37 cellular contexts compared by ENCODE assay signal in the genomic region with DNA sequence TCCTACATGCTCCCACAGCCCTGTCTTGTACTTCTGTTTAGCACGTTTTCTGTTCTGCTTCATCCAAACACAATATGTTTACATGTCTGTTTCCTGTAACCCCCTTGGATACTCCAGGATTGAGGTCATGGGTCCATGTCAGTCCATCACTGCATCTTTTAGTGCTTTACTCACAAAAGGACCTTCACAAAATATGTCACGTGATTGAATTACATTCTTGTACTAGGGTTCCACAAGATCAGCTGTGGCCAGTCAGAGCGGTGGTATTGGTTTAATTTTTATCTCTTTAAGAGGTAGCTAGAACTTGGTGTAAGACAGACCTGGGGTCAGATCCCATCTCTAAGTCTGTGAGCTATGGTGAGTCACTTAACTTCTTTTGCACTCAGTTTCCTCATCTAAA.
"Had no signal": no experiment of that assay in that cellular context is flagged by ENCODE, and none has a peak within 500 bp of the region (broad histone marks: within the 10 kb centered on the region; RNA-seq: fewer than 3 reads in every experiment).

No MANE protein-coding gene starts in this region.

- H3K27me3 Mint-ChIP-seq: activated B cell treated with CpG ODN at 0.5 μM for 24 hours had no signal

- H3K4me1 Mint-ChIP-seq: activated B cell treated with CpG ODN at 0.5 μM for 24 hours; activated CD4-positive, alpha-beta T cell treated with anti-CD3 and anti-CD28 coated beads, Interleukin-2, amount 10 ng/mL, durations not matched to agents 24 days and 14 days; activated naive CD8-positive, alpha-beta T cell treated with anti-CD3 and anti-CD28 coated beads for 36 hours; activated T-helper 17 cell treated with anti-CD3 and anti-CD28 coated beads, Interleukin-2, amount 50 U/mL, for 72 hours had no signal

- H3K36me3 ChIP-seq: adrenal gland, brain microvascular endothelial cell, breast epithelium had no signal

- H3K27ac ChIP-seq: adrenal gland, body of pancreas, brain microvascular endothelial cell, breast epithelium, VCaP had no signal

- H3K4me1 ChIP-seq: adrenal gland, body of pancreas, breast epithelium had no signal

- H3K9me3 Mint-ChIP-seq: activated CD4-positive, alpha-beta memory T cell treated with anti-CD3 and anti-CD28 coated beads for 36 hours; activated CD4-positive, alpha-beta T cell treated with anti-CD3 and anti-CD28 coated beads, Interleukin-2, amount 10 ng/mL, durations not matched to agents 24 days and 14 days; activated CD8-positive, alpha-beta T cell treated with anti-CD3 and anti-CD28 coated beads for 36 hours; activated naive CD4-positive, alpha-beta T cell treated with anti-CD3 and anti-CD28 coated beads for 36 hours; activated T-cell treated with anti-CD3 and anti-CD28 coated beads, Interleukin-2, amount 50 U/mL, for 4 hours; activated T-helper 1 cell treated with anti-CD3 and anti-CD28 coated beads, Interleukin-12 subunit alpha, Interleukin-12 subunit beta, Interleukin-2, Interleukin-4 antibody, amounts not matched to agents 30 ng/mL and 10 ng/mL and 1 ng/mL, durations not matched to agents 14 hours and 24 hours and 36 hours; activated T-helper 17 cell treated with anti-CD3 and anti-CD28 coated beads, Interleukin-2, amount 50 U/mL, for 72 hours; T-helper 1 cell treated with Interleukin-12 subunit alpha and Interleukin-12 subunit beta and Interleukin-4 antibody, amounts not matched to agents 30 μg/mL and 1 μg/mL, for 36 hours; T-helper 2 cell treated with Interferon-gamma antibody and Interleukin-4, amounts not matched to agents 5 μg/mL and 100 μg/mL, for 36 hours had no signal

- H3K4me3 Mint-ChIP-seq: activated B cell treated with CpG ODN at 0.5 μM for 24 hours; activated CD4-positive, alpha-beta memory T cell treated with anti-CD3 and anti-CD28 coated beads for 36 hours; activated CD4-positive, alpha-beta T cell treated with anti-CD3 and anti-CD28 coated beads, Interleukin-2, amount 10 ng/mL, durations not matched to agents 24 days and 14 days; activated CD8-positive, alpha-beta T cell treated with anti-CD3 and anti-CD28 coated beads for 36 hours; activated naive CD4-positive, alpha-beta T cell treated with anti-CD3 and anti-CD28 coated beads for 36 hours; activated naive CD8-positive, alpha-beta T cell treated with anti-CD3 and anti-CD28 coated beads for 36 hours; activated T-cell treated with anti-CD3 and anti-CD28 coated beads, Interleukin-2, amount 50 U/mL, for 4 hours; activated T-cell treated with anti-CD3 and anti-CD28 coated beads, Interleukin-2, amount 50 U/mL, for 72 hours; activated T-helper 1 cell treated with anti-CD3 and anti-CD28 coated beads, Interleukin-12 subunit alpha, Interleukin-12 subunit beta, Interleukin-2, Interleukin-4 antibody, amounts not matched to agents 30 ng/mL and 10 ng/mL and 1 ng/mL, durations not matched to agents 14 hours and 24 hours and 36 hours; activated T-helper 17 cell treated with anti-CD3 and anti-CD28 coated beads, Interleukin-2, amount 50 U/mL, for 72 hours; T-helper 1 cell treated with Interleukin-12 subunit alpha and Interleukin-12 subunit beta and Interleukin-4 antibody, amounts not matched to agents 30 μg/mL and 1 μg/mL, for 36 hours; T-helper 2 cell treated with Interferon-gamma antibody and Interleukin-4, amounts not matched to agents 5 μg/mL and 100 μg/mL, for 36 hours had no signal

- FAIRE-seq: astrocyte, TTC549 had no signal

- H3K9me3 ChIP-seq: adrenal gland, body of pancreas, breast epithelium had no signal

- H3K4me3 ChIP-seq: adrenal gland, body of pancreas, breast epithelium had no signal

- DNase-seq: activated B cell treated with CpG ODN at 0.5 μM for 24 hours; activated CD4-positive, alpha-beta memory T cell treated with anti-CD3 and anti-CD28 coated beads for 36 hours; activated CD4-positive, alpha-beta T cell treated with anti-CD3 and anti-CD28 coated beads for 4 hours; activated CD4-positive, alpha-beta T cell treated with anti-CD3 and anti-CD28 coated beads, Interleukin-2, amount 10 ng/mL, durations not matched to agents 24 days and 14 days; activated CD4-positive, alpha-beta T cell treated with anti-CD3 and anti-CD28 coated beads, Interleukin-2, amount 50 U/mL, for 1 hour; activated CD4-positive, alpha-beta T cell treated with anti-CD3 and anti-CD28 coated beads, Interleukin-2, amount 50 U/mL, for 4 hours; activated CD4-positive, CD25-positive, alpha-beta regulatory T cell treated with anti-CD3 and anti-CD28 coated beads, Interleukin-2, amount 50 U/mL, for 72 hours; activated CD8-positive, alpha-beta memory T cell treated with anti-CD3 and anti-CD28 coated beads, Interleukin-2, amount 50 U/mL, for 4 hours; activated CD8-positive, alpha-beta T cell treated with anti-CD3 and anti-CD28 coated beads for 36 hours; activated effector memory CD4-positive, alpha-beta T cell treated with anti-CD3 and anti-CD28 coated beads, Interleukin-2, amount 50 U/mL, for 16 hours; activated gamma-delta T cell treated with Interleukin-2 at 50 U/mL for 16 hours; activated naive CD4-positive, alpha-beta T cell; activated naive CD4-positive, alpha-beta T cell treated with anti-CD3 and anti-CD28 coated beads for 36 hours; activated naive CD4-positive, alpha-beta T cell treated with anti-CD3 and anti-CD28 coated beads, Interleukin-2, amount 50 U/mL, for 16 hours; activated naive CD8-positive, alpha-beta T cell treated with anti-CD3 and anti-CD28 coated beads for 36 hours; activated T-cell treated with anti-CD3 and anti-CD28 coated beads for 4 hours; activated T-cell treated with anti-CD3 and anti-CD28 coated beads, Interleukin-2, amount 50 U/mL, for 1 hour; activated T-cell treated with anti-CD3 and anti-CD28 coated beads, Interleukin-2, amount 50 U/mL, for 4 hours; activated T-cell treated with anti-CD3 and anti-CD28 coated beads, Interleukin-2, amount 50 U/mL, for 72 hours; adrenal gland; amniotic stem cell; aorta; body of pancreas; brain microvascular endothelial cell; central memory CD4-positive, alpha-beta T cell; T-helper 1 cell; T-helper 2 cell; T-helper 9 cell had no signal

- H3K27me3 ChIP-seq: adrenal gland, body of pancreas, brain microvascular endothelial cell, breast epithelium had no signal

- ATAC-seq: activated CD8-positive, alpha-beta T cell treated with anti-CD3 and anti-CD28 coated beads for 36 hours; activated naive CD4-positive, alpha-beta T cell treated with anti-CD3 and anti-CD28 coated beads, Interleukin-2, amount 50 U/mL, for 72 hours; activated T-cell treated with anti-CD3 and anti-CD28 coated beads, Interleukin-2, amount 50 U/mL, for 4 hours; activated T-cell treated with anti-CD3 and anti-CD28 coated beads, Interleukin-2, amount 50 U/mL, for 72 hours; activated T-helper 17 cell treated with anti-CD3 and anti-CD28 coated beads, Interleukin-2, amount 50 U/mL, for 72 hours; body of pancreas had no signal

- H3K36me3 Mint-ChIP-seq: activated CD4-positive, alpha-beta memory T cell treated with anti-CD3 and anti-CD28 coated beads for 36 hours; activated naive CD4-positive, alpha-beta T cell treated with anti-CD3 and anti-CD28 coated beads, Interleukin-2, amount 50 U/mL, for 72 hours; activated naive CD8-positive, alpha-beta T cell treated with anti-CD3 and anti-CD28 coated beads for 36 hours had no signal

- H3K27ac Mint-ChIP-seq: activated B cell treated with CpG ODN at 0.5 μM for 24 hours; activated CD4-positive, alpha-beta memory T cell treated with anti-CD3 and anti-CD28 coated beads for 36 hours; activated CD4-positive, alpha-beta T cell treated with anti-CD3 and anti-CD28 coated beads, Interleukin-2, amount 10 ng/mL, durations not matched to agents 24 days and 14 days; activated CD8-positive, alpha-beta T cell treated with anti-CD3 and anti-CD28 coated beads for 36 hours; activated naive CD4-positive, alpha-beta T cell treated with anti-CD3 and anti-CD28 coated beads for 36 hours; activated naive CD4-positive, alpha-beta T cell treated with anti-CD3 and anti-CD28 coated beads, Interleukin-2, amount 50 U/mL, for 72 hours; activated naive CD8-positive, alpha-beta T cell treated with anti-CD3 and anti-CD28 coated beads for 36 hours; activated T-cell treated with anti-CD3 and anti-CD28 coated beads, Interleukin-2, amount 50 U/mL, for 72 hours; activated T-helper 1 cell treated with anti-CD3 and anti-CD28 coated beads, Interleukin-12 subunit alpha, Interleukin-12 subunit beta, Interleukin-2, Interleukin-4 antibody, amounts not matched to agents 30 ng/mL and 10 ng/mL and 1 ng/mL, durations not matched to agents 14 hours and 24 hours and 36 hours; activated T-helper 17 cell treated with anti-CD3 and anti-CD28 coated beads, Interleukin-2, amount 50 U/mL, for 72 hours; T-helper 1 cell treated with Interleukin-12 subunit alpha and Interleukin-12 subunit beta and Interleukin-4 antibody, amounts not matched to agents 30 μg/mL and 1 μg/mL, for 36 hours; T-helper 2 cell treated with Interferon-gamma antibody and Interleukin-4, amounts not matched to agents 5 μg/mL and 100 μg/mL, for 36 hours had no signal
